21 cellular contexts compared by ENCODE assay signal in the genomic region with DNA sequence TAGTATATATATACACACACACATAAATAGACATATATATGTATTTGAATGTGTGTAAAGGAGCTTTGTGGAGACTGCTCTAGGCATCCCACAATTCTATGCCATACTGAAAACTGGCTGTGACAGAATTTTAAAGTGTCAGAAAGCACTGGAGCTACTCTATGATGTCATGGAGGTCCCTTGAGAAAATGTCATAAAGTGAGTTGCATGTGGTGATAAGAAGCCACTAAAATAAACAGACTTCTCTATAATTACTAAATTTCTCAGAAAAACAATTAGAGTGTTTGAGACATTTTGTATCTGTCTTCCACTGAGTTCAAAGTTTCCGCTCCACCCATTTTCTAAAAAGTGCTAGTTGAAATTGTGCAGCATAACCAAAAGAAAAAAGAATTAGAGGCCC.
"Had no signal": no experiment of that assay in that cellular context is flagged by ENCODE, and none has a peak within 500 bp of the region (broad histone marks: within the 10 kb centered on the region; RNA-seq: fewer than 3 reads in every experiment).

No MANE protein-coding gene starts in this region.

- H3K36me3 ChIP-seq: colonic mucosa, esophagus squamous epithelium, gastrocnemius medialis, heart right ventricle, left lung, lower lobe of right lung had no signal

- H3K27ac ChIP-seq: colonic mucosa, epithelial cell of prostate, esophagus squamous epithelium, gastrocnemius medialis, heart right ventricle, left lung, lower lobe of right lung had no signal

- H3K27me3 ChIP-seq: colonic mucosa, esophagus squamous epithelium, gastrocnemius medialis, heart right ventricle, left lung had no signal

- H3K4me3 ChIP-seq: colonic mucosa, esophagus squamous epithelium, gastrocnemius medialis, heart right ventricle, left lung, lower lobe of right lung had no signal

- H3K9me3 ChIP-seq: colonic mucosa, esophagus squamous epithelium, gastrocnemius medialis, heart right ventricle, left lung, lower lobe of right lung had no signal

- H3K4me1 ChIP-seq: colonic mucosa, esophagus squamous epithelium, gastrocnemius medialis, heart right ventricle, left lung, lower lobe of right lung had no signal

- DNase-seq: colonic mucosa; cortex of kidney; effector CD8-positive, alpha-beta T cell; effector memory CD8-positive, alpha-beta T cell; endodermal cell; erythroblast; esophagus squamous epithelium; foreskin fibroblast; foreskin melanocyte; gastrocnemius medialis; glutamatergic neuron; head of caudate nucleus; heart right ventricle; hippocampal formation; left cardiac atrium; left lung; left ventricle myocardium superior; lower lobe of right lung; mesendoderm; midbrain had no signal
